8 cellular contexts compared by ENCODE assay signal in genomic region chrX:153927686-153927935, GRCh38. TPM values are rescaled to one million over a fixed set of nuclear protein-coding genes. Genes with fewer than 3 reads are reported as not detected.
DNase-seq lines count a peak whose midpoint lies in the region; ATAC-seq and TF ChIP-seq lines count a peak whose summit lies in the region.

No MANE protein-coding gene starts in this region.

- DNase-seq in CD4-positive, CD25-positive, alpha-beta regulatory T cell, result peak in 1 of 3 donors; percentile 57
- no peak for DNase-seq in NT2/D1 (ENCODE audit: low read depth, low spot score)
- no peak for DNase-seq in endothelial cell (ENCODE audit: low spot score)
- DNase-seq in cerebellum (ENCODE audit: low spot score), result no peak
- DNase-seq in left colon, result no peak

- peak overlapping the region; percentile 76 for H3K9ac ChIP-seq in NT2/D1 (ENCODE audit: insufficient read length, low read depth)

- H3K27ac ChIP-seq in CD4-positive, CD25-positive, alpha-beta regulatory T cell (ENCODE audit: insufficient read depth, low read length, poor library complexity, severe bottlenecking), result peak overlapping the region; percentile 96
- H3K27ac ChIP-seq in neutrophil, result peak overlapping the region; percentile 100

- H3K4me3 Mint-ChIP-seq in CD4-positive, CD25-positive, alpha-beta regulatory T cell, result peak overlapping the region; percentile 93 to 98 (median 96)
- peak overlapping the region; percentile 78 for H3K4me3 Mint-ChIP-seq in endothelial cell (ENCODE audit: unreplicated experiment)

- no peaks in the 10 kb centered on the region for H3K27me3 ChIP-seq in CD4-positive, CD25-positive, alpha-beta regulatory T cell (ENCODE audit: control insufficient read depth, insufficient read depth, low read length)
- H3K27me3 ChIP-seq in NT2/D1 (ENCODE audit: insufficient read depth, insufficient read length) (no peaks in the 10 kb centered on the region), neutrophil (no peaks in the 10 kb centered on the region)

- peaks cover 2% of the 10 kb centered on the region for H3K36me3 ChIP-seq in CD4-positive, CD25-positive, alpha-beta regulatory T cell (ENCODE audit: control insufficient read depth, insufficient read depth, low read length)
- H3K36me3 ChIP-seq in NT2/D1 (ENCODE audit: insufficient read depth, insufficient read length, low read length) (peaks cover 33% of the 10 kb centered on the region), neutrophil (peaks cover 18% of the 10 kb centered on the region)

- peak overlapping the region; percentile 98 to 100 (median 99) for H3K27ac Mint-ChIP-seq in CD4-positive, CD25-positive, alpha-beta regulatory T cell
- H3K27ac Mint-ChIP-seq in endothelial cell (ENCODE audit: unreplicated experiment), result peak overlapping the region; percentile 30

- TF ChIP-seq CTCF in endothelial cell (IDR thresholded peaks at IDR 0.05; ENCODE audit: unreplicated experiment) (no peak), neutrophil (IDR thresholded peaks at IDR 0.05) (no peak)

- H3K9me3 Mint-ChIP-seq in CD4-positive, CD25-positive, alpha-beta regulatory T cell, result no peaks in the 10 kb centered on the region
- no peaks in the 10 kb centered on the region for H3K9me3 Mint-ChIP-seq in endothelial cell (ENCODE audit: unreplicated experiment)

- H3K4me3 ChIP-seq in CD4-positive, CD25-positive, alpha-beta regulatory T cell (ENCODE audit: low read depth, low read length), result peak overlapping the region; percentile 73
- H3K4me3 ChIP-seq in NT2/D1 (ENCODE audit: insufficient read length, low read depth) (peak overlapping the region; percentile 50), neutrophil (ENCODE audit: low read depth in 1 of 2, low read length in 1 of 2) (peak overlapping the region; percentile 69 to 98)

- H3K4me1 Mint-ChIP-seq in CD4-positive, CD25-positive, alpha-beta regulatory T cell, result peaks cover 4 to 77% (median 12%) of the 10 kb centered on the region in 4 donors
- H3K4me1 Mint-ChIP-seq in endothelial cell (ENCODE audit: unreplicated experiment), result peaks cover 11% of the 10 kb centered on the region

- peaks cover 4% of the 10 kb centered on the region for H3K27me3 Mint-ChIP-seq in CD4-positive, CD25-positive, alpha-beta regulatory T cell
- peaks cover 4% of the 10 kb centered on the region for H3K27me3 Mint-ChIP-seq in endothelial cell (ENCODE audit: unreplicated experiment)

- H3K4me1 ChIP-seq in CD4-positive, CD25-positive, alpha-beta regulatory T cell (ENCODE audit: control insufficient read depth, insufficient read depth, low read length, poor library complexity, severe bottlenecking), result peaks cover 61% of the 10 kb centered on the region
- H3K4me1 ChIP-seq in NT2/D1 (ENCODE audit: insufficient read depth, insufficient read length) (no peaks in the 10 kb centered on the region), neutrophil (ENCODE audit: control insufficient read depth in 1 of 2, insufficient read depth in 1 of 2, low read depth in 1 of 2, low read length in 1 of 2) (peaks cover 29 to 68% of the 10 kb centered on the region in 2 experiments)

- intact Hi-C loops in left colon (cut with DNase I, micrococcal nuclease), result no loop called here

- no peak for ATAC-seq in CD4-positive, CD25-positive, alpha-beta regulatory T cell (ENCODE audit: low read depth in 2 of 2)
- no peak for ATAC-seq in HG02798 (IDR thresholded peaks at IDR 0.05; ENCODE audit: poor library complexity, unreplicated experiment)
- ATAC-seq in left colon, result no peak
- ATAC-seq in HG03378 (IDR thresholded peaks at IDR 0.05; ENCODE audit: unreplicated experiment), result no peak

- no peaks in the 10 kb centered on the region for H3K9me3 ChIP-seq in CD4-positive, CD25-positive, alpha-beta regulatory T cell (ENCODE audit: control insufficient read depth in 2 of 2, low read length in 2 of 2)
- H3K9me3 ChIP-seq in NT2/D1 (ENCODE audit: insufficient read depth, low read length) (no peaks in the 10 kb centered on the region), neutrophil (no peaks in the 10 kb centered on the region)

- H3K36me3 Mint-ChIP-seq in CD4-positive, CD25-positive, alpha-beta regulatory T cell, result peaks cover 10% of the 10 kb centered on the region
- peaks cover 11% of the 10 kb centered on the region for H3K36me3 Mint-ChIP-seq in endothelial cell (ENCODE audit: low read depth, unreplicated experiment)

RNA-seq across cellular contexts. Expression of gene ARHGAP4, which starts 1.5 kb away (rescaled TPM):
- 459 TPM for total RNA-seq in CD4-positive, CD25-positive, alpha-beta regulatory T cell
- 10 to 100 TPM; 73.5 to 89.9 (median 80.2) TPM for polyA plus RNA-seq in CD4-positive, CD25-positive, alpha-beta regulatory T cell
- total RNA-seq in endothelial cell (ENCODE audit: unreplicated experiment) (72.2 TPM), cerebellum (9.3 TPM), left colon (10 to 100 TPM; 26.6 to 35.5 TPM)

RNA-seq across cellular contexts. Expression of gene NAA10, which starts 7.2 kb away (rescaled TPM):
- 70.0 TPM for total RNA-seq in CD4-positive, CD25-positive, alpha-beta regulatory T cell
- polyA plus RNA-seq in CD4-positive, CD25-positive, alpha-beta regulatory T cell, result 10 to 100 TPM; 72.4 to 99.8 (median 82.3) TPM
- total RNA-seq in endothelial cell (ENCODE audit: unreplicated experiment) (85.5 TPM), cerebellum (21.6 TPM), left colon (10 to 100 TPM; 52.7 to 68.0 TPM)

RNA-seq across cellular contexts. Expression of gene RENBP, which starts 16.8 kb away (rescaled TPM):
- total RNA-seq in CD4-positive, CD25-positive, alpha-beta regulatory T cell, result 15.3 TPM
- 1 to 10 TPM in 2 of 4 donors, under 1 TPM in 2; 0.62 to 1.9 (median 1.1) TPM for polyA plus RNA-seq in CD4-positive, CD25-positive, alpha-beta regulatory T cell
- total RNA-seq in endothelial cell (ENCODE audit: unreplicated experiment), result 19.3 TPM
- 2.6 TPM for total RNA-seq in cerebellum
- 1 to 10 TPM; 3.8 to 8.6 TPM for total RNA-seq in left colon

RNA-seq across cellular contexts. Expression of gene AVPR2, which starts 23.1 kb away (rescaled TPM):
- total RNA-seq in CD4-positive, CD25-positive, alpha-beta regulatory T cell, result not detected
- not detected for polyA plus RNA-seq in CD4-positive, CD25-positive, alpha-beta regulatory T cell
- total RNA-seq in endothelial cell (ENCODE audit: unreplicated experiment) (0.77 TPM), cerebellum (not detected), left colon (under 1 TPM; 0.52 to 0.64 TPM)

RNA-seq across cellular contexts. Expression of gene L1CAM, which starts 41.6 kb away (rescaled TPM):
- total RNA-seq in CD4-positive, CD25-positive, alpha-beta regulatory T cell, result 2.1 TPM
- polyA plus RNA-seq in CD4-positive, CD25-positive, alpha-beta regulatory T cell, result under 1 TPM in 1 of 4 donors, not detected in 3; 0.67 TPM
- total RNA-seq in endothelial cell (ENCODE audit: unreplicated experiment), result 0.31 TPM
- 107 TPM for total RNA-seq in cerebellum
- total RNA-seq in left colon, result 1 to 10 TPM; 3.7 to 8.8 TPM
